1 cellular context compared by ENCODE assay signal in the genomic region with DNA sequence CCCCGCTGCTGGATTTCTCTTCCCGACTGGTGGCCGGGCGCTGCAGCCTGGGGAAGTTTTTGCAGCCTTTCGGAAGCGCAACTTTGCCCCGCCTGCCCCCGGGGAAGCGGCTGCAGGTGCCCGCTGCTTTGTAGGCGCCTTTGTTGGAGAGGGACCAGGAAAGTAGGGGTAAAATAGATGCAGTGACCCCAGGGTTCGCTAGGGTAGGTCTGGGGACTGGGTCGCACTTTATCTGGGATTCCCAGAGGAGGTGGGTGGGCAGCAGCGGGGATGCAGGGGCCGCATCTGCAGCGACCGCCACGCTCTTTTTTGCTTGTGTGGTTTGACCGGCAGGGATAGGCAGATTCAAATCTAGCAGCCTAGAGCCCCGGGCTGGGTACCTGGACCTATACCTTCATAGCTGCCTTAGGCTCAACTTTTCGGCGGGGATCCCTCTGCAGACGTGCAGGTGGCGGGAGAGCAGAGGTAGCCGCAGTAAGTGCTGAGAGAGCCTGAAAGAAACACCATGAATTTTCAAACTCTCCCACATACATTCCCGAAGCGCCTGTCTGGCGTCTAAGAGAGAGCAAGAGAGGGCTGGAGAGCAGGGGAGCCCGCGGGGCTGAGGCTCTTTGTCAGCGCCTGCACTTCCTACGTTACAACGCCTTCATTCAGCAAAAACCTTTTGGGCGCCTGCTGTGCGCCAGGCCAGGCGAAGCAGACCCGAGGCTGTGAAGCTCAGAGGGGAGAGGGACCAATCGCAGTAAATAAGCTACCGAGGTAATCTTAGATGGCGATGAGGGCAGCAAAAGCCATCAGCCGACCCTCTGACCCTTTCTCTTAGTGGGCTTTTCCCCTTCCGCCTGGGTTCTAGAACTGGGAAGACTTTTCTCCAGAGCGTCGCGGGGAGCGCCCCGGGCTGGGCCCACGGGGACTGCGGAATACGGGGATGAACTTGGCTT.
A peak's percentile ranks its signal among the peaks of the same experiment; 100 is the strongest.
TF ChIP-seq lines count a peak whose summit lies in the region.

No MANE protein-coding gene starts in this region.

TF ChIP-seq in HepG2, 621 proteins besides CTCF, POLR2A, EP300 and RAD21:
- no peak for TF ChIP-seq SIN3B (IDR thresholded peaks at IDR 0.05; ENCODE audit: low read length)
- peak; percentile 36; the same call in 1 of the 2 replicates for TF ChIP-seq EZH2 (conservative IDR thresholded peaks at IDR 0.05; ENCODE audit: low read depth, low read length)
